ENCODE assay signal across 16 cellular contexts in genomic region chr15:47820047-47820779, GRCh38.
DNase-seq lines count a peak whose midpoint lies in the region; ATAC-seq, FAIRE-seq and TF ChIP-seq lines count a peak whose summit lies in the region.
"Had no signal": no experiment of that assay in that cellular context is flagged by ENCODE, and none has a peak within 500 bp of the region (broad histone marks: within the 10 kb centered on the region; RNA-seq: fewer than 3 reads in every experiment).

No MANE protein-coding gene starts in this region.

- DNase-seq in Right ventricle myocardium superior (no peak), right atrium auricular region (ENCODE audit: low spot score) (no peak), astrocyte (ENCODE audit: low read depth) (peak; percentile 62), hepatocyte (ENCODE audit: low spot score) (no peak), dorsolateral prefrontal cortex (no peak), upper lobe of right lung (no peak), DMS79 (lab: John Stamatoyannopoulos, UW) (no peak)
- DNase-seq: activated CD4-positive, alpha-beta T cell treated with anti-CD3 and anti-CD28 coated beads, Interleukin-2, amount 50 U/mL, for 1 hour; NCI-H526 treated with DMSO at 0.1 percent for 48 hours; occipital lobe; RPMI8226; stimulated activated CD4-positive, alpha-beta T cell treated with anti-CD3 and anti-CD28 coated beads, Interleukin-12 subunit alpha, Interleukin-12 subunit beta, amount 100 ng/mL, for 4 hours had no signal

- no peak overlapping the region for H3K4me3 Mint-ChIP-seq in astrocyte (ENCODE audit: unreplicated experiment)
- H3K4me3 Mint-ChIP-seq: activated T-helper 1 cell treated with anti-CD3 and anti-CD28 coated beads, Interleukin-12 subunit alpha, Interleukin-12 subunit beta, Interleukin-2, Interleukin-4 antibody, amounts not matched to agents 30 ng/mL and 10 ng/mL and 1 ng/mL, durations not matched to agents 14 hours and 24 hours and 36 hours had no signal

- WGBS in hepatocyte (ENCODE audit: low lambda C conversion rate, missing lambda C conversion rate) = 61% methylated on average over 10 of the region's 10 CpGs

- H3K9me2 ChIP-seq in hepatocyte (replicated peaks; ENCODE audit: insufficient read depth) = no peaks in the 10 kb centered on the region

- H3K36me3 ChIP-seq in right atrium auricular region (no peaks in the 10 kb centered on the region), astrocyte (ENCODE audit: insufficient read depth, low read length) (no peaks in the 10 kb centered on the region), hepatocyte (replicated peaks; ENCODE audit: insufficient read depth, low read depth) (no peaks in the 10 kb centered on the region), upper lobe of right lung (no peaks in the 10 kb centered on the region)
- H3K36me3 ChIP-seq: ascending aorta, thoracic aorta had no signal

- H3K36me3 Mint-ChIP-seq in astrocyte (ENCODE audit: low read depth, unreplicated experiment) = no peaks in the 10 kb centered on the region

- H3K9me3 Mint-ChIP-seq in astrocyte (ENCODE audit: unreplicated experiment) = no peaks in the 10 kb centered on the region
- H3K9me3 Mint-ChIP-seq: activated T-helper 1 cell treated with anti-CD3 and anti-CD28 coated beads, Interleukin-12 subunit alpha, Interleukin-12 subunit beta, Interleukin-2, Interleukin-4 antibody, amounts not matched to agents 30 ng/mL and 10 ng/mL and 1 ng/mL, durations not matched to agents 14 hours and 24 hours and 36 hours had no signal

- no peak overlapping the region for H3K27ac Mint-ChIP-seq in astrocyte (ENCODE audit: unreplicated experiment)
- H3K27ac Mint-ChIP-seq: activated T-helper 1 cell treated with anti-CD3 and anti-CD28 coated beads, Interleukin-12 subunit alpha, Interleukin-12 subunit beta, Interleukin-2, Interleukin-4 antibody, amounts not matched to agents 30 ng/mL and 10 ng/mL and 1 ng/mL, durations not matched to agents 14 hours and 24 hours and 36 hours had no signal

- no peaks in the 10 kb centered on the region for H3K79me2 ChIP-seq in astrocyte (ENCODE audit: insufficient read depth, low read length)
- H3K79me2 ChIP-seq in hepatocyte = no peaks in the 10 kb centered on the region

- H3K4me1 Mint-ChIP-seq in astrocyte (ENCODE audit: low read depth, unreplicated experiment) = no peaks in the 10 kb centered on the region

- H2AFZ ChIP-seq in astrocyte (ENCODE audit: low read depth, low read length) (no peak overlapping the region), hepatocyte (no peak overlapping the region)

- H3K4me2 ChIP-seq in astrocyte (ENCODE audit: low read length) = no peak overlapping the region
- H3K4me2 ChIP-seq in hepatocyte = peak overlapping the region; percentile 51

- H3K27me3 ChIP-seq in right atrium auricular region (no peaks in the 10 kb centered on the region), astrocyte (ENCODE audit: insufficient read depth, low read length) (peaks cover 4% of the 10 kb centered on the region), hepatocyte (no peaks in the 10 kb centered on the region), dorsolateral prefrontal cortex (no peaks in the 10 kb centered on the region), upper lobe of right lung (no peaks in the 10 kb centered on the region)
- H3K27me3 ChIP-seq: ascending aorta had no signal

- no peak for FAIRE-seq in astrocyte (lab: Jason Lieb, UNC)

- intact Hi-C loops in Right ventricle myocardium superior (cut with DNase I) (no loop called here), dorsolateral prefrontal cortex (cut with DNase I) (no loop called here), upper lobe of right lung (cut with DNase I) (no loop called here)

- H3K27me3 Mint-ChIP-seq in astrocyte (ENCODE audit: low read depth, unreplicated experiment) = peaks cover 24% of the 10 kb centered on the region

- H4K20me1 ChIP-seq in astrocyte (ENCODE audit: insufficient read depth, low read length) = no peaks in the 10 kb centered on the region
- no peaks in the 10 kb centered on the region for H4K20me1 ChIP-seq in hepatocyte (ENCODE audit: insufficient read depth, poor library complexity, severe bottlenecking)

- peaks cover 0 to 14% of the 10 kb centered on the region in 2 donors for H3K4me1 ChIP-seq in right atrium auricular region
- H3K4me1 ChIP-seq in astrocyte (ENCODE audit: insufficient read depth, low read length) = no peaks in the 10 kb centered on the region
- H3K4me1 ChIP-seq in hepatocyte (ENCODE audit: insufficient read depth) = peaks cover 8% of the 10 kb centered on the region
- no peaks in the 10 kb centered on the region for H3K4me1 ChIP-seq in upper lobe of right lung
- H3K4me1 ChIP-seq: ascending aorta had no signal

- H3K27ac ChIP-seq in right atrium auricular region = peak overlapping the region in 1 of 2 donors; percentile 37
- no peak overlapping the region for H3K27ac ChIP-seq in astrocyte (ENCODE audit: low read depth, low read length)
- no peak overlapping the region for H3K27ac ChIP-seq in hepatocyte
- peak overlapping the region in 1 of 59 donors; percentile 23 for H3K27ac ChIP-seq in dorsolateral prefrontal cortex
- H3K27ac ChIP-seq in upper lobe of right lung = no peak overlapping the region
- H3K27ac ChIP-seq: ascending aorta, thoracic aorta had no signal

- H3K9me3 ChIP-seq in right atrium auricular region (no peaks in the 10 kb centered on the region), astrocyte (ENCODE audit: insufficient read depth, low read depth, low read length) (no peaks in the 10 kb centered on the region), hepatocyte (ENCODE audit: low read depth) (no peaks in the 10 kb centered on the region), upper lobe of right lung (no peaks in the 10 kb centered on the region)
- H3K9me3 ChIP-seq: ascending aorta, thoracic aorta had no signal

- no peak overlapping the region for H3K9ac ChIP-seq in astrocyte (ENCODE audit: low read length)

- TF ChIP-seq CTCF in right atrium auricular region (IDR thresholded peaks at IDR 0.05) (no peak), astrocyte (IDR thresholded peaks at IDR 0.05; ENCODE audit: insufficient read depth, low read depth, low read length) (no peak), hepatocyte (IDR thresholded peaks at IDR 0.05; ENCODE audit: poor library complexity) (no peak), dorsolateral prefrontal cortex (IDR thresholded peaks at IDR 0.05 in 54 of 56, conservative IDR thresholded peaks at IDR 0.05 in 2 of 56; ENCODE audit: low read depth in 1 of 56, partially characterized antibody in 56 of 56) (no peak), upper lobe of right lung (IDR thresholded peaks at IDR 0.05) (no peak)

- H3K4me3 ChIP-seq in right atrium auricular region = no peak overlapping the region
- H3K4me3 ChIP-seq in astrocyte (ENCODE audit: insufficient read depth, low read depth, low read length) = no peak overlapping the region
- no peak overlapping the region for H3K4me3 ChIP-seq in hepatocyte
- peak overlapping the region in 2 of 59 donors; percentile 9 to 18 for H3K4me3 ChIP-seq in dorsolateral prefrontal cortex
- no peak overlapping the region for H3K4me3 ChIP-seq in upper lobe of right lung
- H3K4me3 ChIP-seq: ascending aorta, thoracic aorta had no signal

- peak; percentile 77 for ATAC-seq in Right ventricle myocardium superior (ENCODE audit: poor library complexity)
- no peak for ATAC-seq in upper lobe of right lung
- no peak for ATAC-seq in HG03442 (IDR thresholded peaks at IDR 0.05; ENCODE audit: unreplicated experiment)
